In the genomic region with DNA sequence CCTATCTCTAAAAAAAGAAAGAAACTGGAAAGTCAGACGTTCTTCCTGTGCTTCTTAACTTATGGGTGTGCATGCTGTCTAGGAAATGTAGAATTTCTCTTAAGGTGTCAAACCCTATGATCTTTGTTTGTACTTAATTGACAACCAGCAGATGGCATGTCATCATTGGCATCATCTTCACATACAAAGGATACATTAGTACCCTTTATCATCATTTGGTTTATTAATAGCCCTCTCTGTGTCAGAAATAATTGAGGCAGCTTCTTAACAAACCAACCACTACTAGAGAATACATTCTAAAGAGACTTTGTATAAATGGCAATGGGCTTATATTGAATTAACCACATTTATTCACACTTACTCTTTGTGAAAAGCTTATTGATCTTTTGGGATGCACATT, we compare ENCODE assay signal across 9 cellular contexts.
"Had no signal": no experiment of that assay in that cellular context is flagged by ENCODE, and none has a peak within 500 bp of the region (broad histone marks: within the 10 kb centered on the region; RNA-seq: fewer than 3 reads in every experiment).

No MANE protein-coding gene starts in this region.

- H3K27ac Mint-ChIP-seq: GM23338, H9, HFFc6 had no signal

- H3K9me3 Mint-ChIP-seq: GM23338, H9, HFFc6 had no signal

- H2AFZ ChIP-seq: GM23248, GM23338 had no signal

- ATAC-seq: GM23338, HCT116 had no signal

- H3K4me1 Mint-ChIP-seq: GM23338, H9 had no signal

- H3K4me3 Mint-ChIP-seq: GM23338, H9, HFFc6 had no signal

- H3K9ac ChIP-seq: GM23248 had no signal

- H3K4me1 ChIP-seq: HAP-1 had no signal

- H3K4me2 ChIP-seq: GM23338 had no signal

- H3K9me3 ChIP-seq: HAP-1 had no signal

- DNase-seq: GM23248, GOT3, H7, H9, HCEC 1CT, HFFc6 had no signal

- H3K4me3 ChIP-seq: GM23248, GM23338, HAP-1 had no signal

- H3K27ac ChIP-seq: GM23248 had no signal
